Comparison of ENCODE assay signal across 10 cellular contexts in genomic region chr20:58458342-58459057, GRCh38. TPM values are rescaled to one million over a fixed set of nuclear protein-coding genes. Genes with fewer than 3 reads are reported as not detected.
DNase-seq lines count a peak whose midpoint lies in the region; ATAC-seq and TF ChIP-seq lines count a peak whose summit lies in the region.
"Had no signal": no experiment of that assay in that cellular context is flagged by ENCODE, and none has a peak within 500 bp of the region (broad histone marks: within the 10 kb centered on the region; RNA-seq: fewer than 3 reads in every experiment).

No MANE protein-coding gene starts in this region.

- peaks cover 13% of the 10 kb centered on the region for H3K36me3 Mint-ChIP-seq in activated CD8-positive, alpha-beta T cell treated with anti-CD3 and anti-CD28 coated beads for 36 hours (ENCODE audit: low read depth)
- peaks cover 18% of the 10 kb centered on the region for H3K36me3 Mint-ChIP-seq in activated CD8-positive, alpha-beta T cell treated with anti-CD3 and anti-CD28 coated beads, Interleukin-2, amount 10 ng/mL, durations not matched to agents 7 days and 5 days (ENCODE audit: low read depth)
- peaks cover 47 to 61% of the 10 kb centered on the region in 2 donors for H3K36me3 Mint-ChIP-seq in stimulated activated naive B cell treated with anti-CD40 and anti-IgM and Interleukin-4, amounts not matched to agents 10 μg/mL and 1 μg/mL and 100 μg/mL, for 72 hours

- TF ChIP-seq CTCF in activated CD8-positive, alpha-beta T cell treated with anti-CD3 and anti-CD28 coated beads for 36 hours (IDR thresholded peaks at IDR 0.05), result no peak

- no peak for ATAC-seq in activated CD8-positive, alpha-beta T cell treated with anti-CD3 and anti-CD28 coated beads for 36 hours
- no peak for ATAC-seq in activated CD8-positive, alpha-beta T cell treated with anti-CD3 and anti-CD28 coated beads, Interleukin-2, amount 10 ng/mL, durations not matched to agents 7 days and 5 days
- ATAC-seq in HG02885 (IDR thresholded peaks at IDR 0.05; ENCODE audit: poor library complexity, unreplicated experiment), result peak; percentile 96
- ATAC-seq in stimulated activated naive B cell treated with anti-CD40 and anti-IgM and Interleukin-4, amounts not matched to agents 10 μg/mL and 1 μg/mL and 100 μg/mL, for 72 hours (replicated peaks), result peak; percentile 99 to 100

- CTCF ChIA-PET in activated CD8-positive, alpha-beta T cell treated with anti-CD3 and anti-CD28 coated beads for 36 hours (lab: Charles Lee), result interaction anchor here (1.3 kb wide), 2 partner anchors 16 to 23 kb away, joined by 3 to 4 read pairs; no protein-coding TSS in a partner anchor
- CTCF ChIA-PET in activated CD8-positive, alpha-beta T cell treated with anti-CD3 and anti-CD28 coated beads, Interleukin-2, amount 10 ng/mL, durations not matched to agents 7 days and 5 days (lab: Charles Lee), result interaction anchor here (0.7 kb wide), 1 partner anchor 10 kb away, joined by 3 read pairs; no protein-coding TSS in a partner anchor

- intact Hi-C loops in activated CD8-positive, alpha-beta T cell treated with anti-CD3 and anti-CD28 coated beads for 36 hours (cut with micrococcal nuclease), result no loop called here
- intact Hi-C loops in posterior cingulate gyrus (cut with DNase I), result no loop called here

- H3K4me1 Mint-ChIP-seq in activated CD8-positive, alpha-beta T cell treated with anti-CD3 and anti-CD28 coated beads for 36 hours (ENCODE audit: low read depth), result peaks cover 9% of the 10 kb centered on the region
- H3K4me1 Mint-ChIP-seq in activated CD8-positive, alpha-beta T cell treated with anti-CD3 and anti-CD28 coated beads, Interleukin-2, amount 10 ng/mL, durations not matched to agents 7 days and 5 days (ENCODE audit: low read depth), result peaks cover 11% of the 10 kb centered on the region
- peaks cover 44 to 64% of the 10 kb centered on the region in 2 donors for H3K4me1 Mint-ChIP-seq in stimulated activated naive B cell treated with anti-CD40 and anti-IgM and Interleukin-4, amounts not matched to agents 10 μg/mL and 1 μg/mL and 100 μg/mL, for 72 hours

- no peak overlapping the region for H3K27ac Mint-ChIP-seq in activated CD8-positive, alpha-beta T cell treated with anti-CD3 and anti-CD28 coated beads for 36 hours
- no peak overlapping the region for H3K27ac Mint-ChIP-seq in activated CD8-positive, alpha-beta T cell treated with anti-CD3 and anti-CD28 coated beads, Interleukin-2, amount 10 ng/mL, durations not matched to agents 7 days and 5 days
- peak overlapping the region; percentile 85 for H3K27ac Mint-ChIP-seq in stimulated activated naive B cell treated with anti-CD40 and anti-IgM and Interleukin-4, amounts not matched to agents 10 μg/mL and 1 μg/mL and 100 μg/mL, for 72 hours

- no peak overlapping the region for H3K4me3 Mint-ChIP-seq in activated CD8-positive, alpha-beta T cell treated with anti-CD3 and anti-CD28 coated beads for 36 hours
- no peak overlapping the region for H3K4me3 Mint-ChIP-seq in activated CD8-positive, alpha-beta T cell treated with anti-CD3 and anti-CD28 coated beads, Interleukin-2, amount 10 ng/mL, durations not matched to agents 7 days and 5 days
- H3K4me3 Mint-ChIP-seq in stimulated activated naive B cell treated with anti-CD40 and anti-IgM and Interleukin-4, amounts not matched to agents 10 μg/mL and 1 μg/mL and 100 μg/mL, for 72 hours, result peak overlapping the region; percentile 63 to 71

- H3K27me3 Mint-ChIP-seq in activated CD8-positive, alpha-beta T cell treated with anti-CD3 and anti-CD28 coated beads for 36 hours, result no peaks in the 10 kb centered on the region
- no peaks in the 10 kb centered on the region for H3K27me3 Mint-ChIP-seq in activated CD8-positive, alpha-beta T cell treated with anti-CD3 and anti-CD28 coated beads, Interleukin-2, amount 10 ng/mL, durations not matched to agents 7 days and 5 days (ENCODE audit: low read depth)
- no peaks in the 10 kb centered on the region for H3K27me3 Mint-ChIP-seq in stimulated activated naive B cell treated with anti-CD40 and anti-IgM and Interleukin-4, amounts not matched to agents 10 μg/mL and 1 μg/mL and 100 μg/mL, for 72 hours

- POLR2A ChIA-PET in activated CD8-positive, alpha-beta T cell treated with anti-CD3 and anti-CD28 coated beads for 36 hours (lab: Charles Lee), result no interaction called here
- POLR2A ChIA-PET in activated CD8-positive, alpha-beta T cell treated with anti-CD3 and anti-CD28 coated beads, Interleukin-2, amount 10 ng/mL, durations not matched to agents 7 days and 5 days (lab: Charles Lee), result no interaction called here

- peaks cover 9% of the 10 kb centered on the region for H3K9me3 Mint-ChIP-seq in activated CD8-positive, alpha-beta T cell treated with anti-CD3 and anti-CD28 coated beads for 36 hours
- no peaks in the 10 kb centered on the region for H3K9me3 Mint-ChIP-seq in activated CD8-positive, alpha-beta T cell treated with anti-CD3 and anti-CD28 coated beads, Interleukin-2, amount 10 ng/mL, durations not matched to agents 7 days and 5 days (ENCODE audit: insufficient read depth)
- H3K9me3 Mint-ChIP-seq in stimulated activated naive B cell treated with anti-CD40 and anti-IgM and Interleukin-4, amounts not matched to agents 10 μg/mL and 1 μg/mL and 100 μg/mL, for 72 hours, result peaks cover 12% of the 10 kb centered on the region in 2 donors

- DNase-seq in activated CD8-positive, alpha-beta T cell treated with anti-CD3 and anti-CD28 coated beads for 36 hours, result peak; percentile 7
- no peak for DNase-seq in activated CD8-positive, alpha-beta T cell treated with anti-CD3 and anti-CD28 coated beads, Interleukin-2, amount 10 ng/mL, durations not matched to agents 7 days and 5 days
- DNase-seq in RKO (ENCODE audit: low spot score) (peak; percentile 65), posterior cingulate gyrus (no peak), cerebellum (ENCODE audit: low spot score) (no peak), NCI-H524 treated with DMSO at 0.1 percent for 48 hours (lab: John Stamatoyannopoulos, UW) (no peak)
- DNase-seq in stimulated activated naive B cell treated with anti-CD40 and anti-IgM and Interleukin-4, amounts not matched to agents 10 μg/mL and 1 μg/mL and 100 μg/mL, for 72 hours, result peak; percentile 90
- DNase-seq: activated gamma-delta T cell treated with Interleukin-2 at 50 U/mL for 16 hours, NCI-H1092 treated with DMSO at 0.1 percent for 48 hours had no signal

RNA-seq across cellular contexts. Expression of gene APCDD1L, which starts 56.7 kb away (rescaled TPM):
- not detected for total RNA-seq in activated CD8-positive, alpha-beta T cell treated with anti-CD3 and anti-CD28 coated beads for 36 hours
- not detected for total RNA-seq in activated CD8-positive, alpha-beta T cell treated with anti-CD3 and anti-CD28 coated beads, Interleukin-2, amount 10 ng/mL, durations not matched to agents 7 days and 5 days
- not detected for total RNA-seq in cerebellum

Comparison
In these comparisons a context has a peak if more than half of its experiments do, and no peak if none do; other contexts are left out.
1. DNase-seq: peak in activated CD8-positive, alpha-beta T cell treated with anti-CD3 and anti-CD28 coated beads for 36 hours (single experiment), RKO (single experiment) and stimulated activated naive B cell treated with anti-CD40 and anti-IgM and Interleukin-4, amounts not matched to agents 10 μg/mL and 1 μg/mL and 100 μg/mL, for 72 hours (single experiment); none in activated CD8-positive, alpha-beta T cell treated with anti-CD3 and anti-CD28 coated beads, Interleukin-2, amount 10 ng/mL, durations not matched to agents 7 days and 5 days (single experiment), posterior cingulate gyrus (0 of 10), cerebellum (single experiment) and NCI-H524 treated with DMSO at 0.1 percent for 48 hours (single experiment).
2. ATAC-seq: peak in HG02885 (single experiment) and stimulated activated naive B cell treated with anti-CD40 and anti-IgM and Interleukin-4, amounts not matched to agents 10 μg/mL and 1 μg/mL and 100 μg/mL, for 72 hours (2 of 2); none in activated CD8-positive, alpha-beta T cell treated with anti-CD3 and anti-CD28 coated beads for 36 hours (single experiment) and activated CD8-positive, alpha-beta T cell treated with anti-CD3 and anti-CD28 coated beads, Interleukin-2, amount 10 ng/mL, durations not matched to agents 7 days and 5 days (single experiment).
3. H3K4me3 Mint-ChIP-seq: peak in stimulated activated naive B cell treated with anti-CD40 and anti-IgM and Interleukin-4, amounts not matched to agents 10 μg/mL and 1 μg/mL and 100 μg/mL, for 72 hours (2 of 2); none in activated CD8-positive, alpha-beta T cell treated with anti-CD3 and anti-CD28 coated beads for 36 hours (single experiment) and activated CD8-positive, alpha-beta T cell treated with anti-CD3 and anti-CD28 coated beads, Interleukin-2, amount 10 ng/mL, durations not matched to agents 7 days and 5 days (single experiment).